ENCODE assay signal across 8 cellular contexts in genomic region chr7:141551080-141551772, GRCh38.
DNase-seq lines count a peak whose midpoint lies in the region; ATAC-seq and TF ChIP-seq lines count a peak whose summit lies in the region.

Gene AGK, plus strand, starts transcription at chr7:141551410. Its CDS starts 4,057 bp downstream, at chr7:141555467.

- H3K36me3 ChIP-seq in HUES48 (ENCODE audit: control insufficient read depth, insufficient read depth, low read length) (peaks cover 15% of the 10 kb centered on the region), mucosa of stomach (ENCODE audit: control insufficient read depth, insufficient read depth, low read length) (no peaks in the 10 kb centered on the region)

- H3K27ac ChIP-seq in HUES48 (ENCODE audit: low read depth, low read length) = peak within 1 kb of the TSS; percentile 11

- ATAC-seq in GM21423 (IDR thresholded peaks at IDR 0.05; ENCODE audit: unreplicated experiment) = peak; percentile 91

- DNase-seq in DMS 273 (lab: John Stamatoyannopoulos, UW; ENCODE audit: unreplicated experiment) (peak; percentile 97), OCI-M1 (lab: John Stamatoyannopoulos, UW) (peak; percentile 72), activated T-cell treated with anti-CD3 and anti-CD28 coated beads for 48 hours (ENCODE audit: low read depth) (peak; percentile 81), erythroblast (lab: John Stamatoyannopoulos, UW) (peak; percentile 86 to 87)
- DNase-seq in stimulated activated CD8-positive, alpha-beta memory T cell treated with anti-CD3 and anti-CD28 coated beads, Interleukin-7, amount 100 ng/mL, for 1 hour (ENCODE audit: low read depth in 2 of 2) = peak; percentile 47 to 52

- H3K9ac ChIP-seq in HUES48 (ENCODE audit: low read depth, low read length) = peak within 1 kb of the TSS; percentile 58; the same call in 1 of the 2 replicates
- H3K9ac ChIP-seq in mucosa of stomach (ENCODE audit: low read length) = peak within 1 kb of the TSS; percentile 81

- H3K27me3 ChIP-seq in HUES48 (ENCODE audit: control insufficient read depth, insufficient read depth, low read length) (no peaks in the 10 kb centered on the region), mucosa of stomach (ENCODE audit: control insufficient read depth, insufficient read depth, low read length) (no peaks in the 10 kb centered on the region)

- H3K4me1 ChIP-seq in HUES48 (ENCODE audit: control insufficient read depth, insufficient read depth, low read length) (peaks cover 12% of the 10 kb centered on the region; the same call in 1 of the 2 replicates), mucosa of stomach (ENCODE audit: control insufficient read depth, insufficient read depth, low read length) (peaks cover 6% of the 10 kb centered on the region)

- H3K9me3 ChIP-seq in HUES48 (ENCODE audit: control insufficient read depth, insufficient read depth, low read length) (no peaks in the 10 kb centered on the region), mucosa of stomach (ENCODE audit: control insufficient read depth, low read length) (no peaks in the 10 kb centered on the region)

- H3K4me3 ChIP-seq in HUES48 (ENCODE audit: low read depth, low read length) (peak within 1 kb of the TSS; percentile 86), mucosa of stomach (ENCODE audit: low read length) (peak within 1 kb of the TSS; percentile 86)

- TF ChIP-seq POLR2A in erythroblast (IDR thresholded peaks at IDR 0.05; ENCODE audit: low read length) = peak; percentile 63

Comparison
In these comparisons a context has a peak if more than half of its experiments do, and no peak if none do; other contexts are left out.
1. Peak in every context shown above with its lines: DNase-seq, ATAC-seq, H3K4me3 ChIP-seq and H3K27ac ChIP-seq.